In the genomic region with DNA sequence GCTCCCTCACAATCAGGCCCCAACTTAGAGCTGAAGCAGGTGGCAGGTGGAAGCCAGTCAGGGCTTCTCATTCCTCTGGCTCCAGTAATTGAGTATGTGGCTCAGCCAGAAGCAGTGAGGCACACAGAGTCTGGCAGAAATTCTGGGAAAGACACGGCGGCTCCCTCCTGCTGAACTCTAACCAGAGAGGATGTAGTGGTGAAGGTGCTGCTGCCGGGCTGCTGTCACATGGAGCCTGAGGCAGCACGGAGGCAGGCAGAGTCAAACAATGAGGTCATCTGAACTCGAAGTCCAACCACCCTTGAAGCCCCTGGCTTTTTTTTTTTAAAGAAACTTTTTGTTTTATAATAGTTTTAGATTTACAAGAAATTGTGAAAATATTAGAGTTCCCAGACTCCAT, we compare ENCODE assay signal across 1 cellular context.
TF ChIP-seq lines count a peak whose summit lies in the region.

No MANE protein-coding gene starts in this region.

TF ChIP-seq in HepG2, 621 proteins besides CTCF, POLR2A, EP300 and RAD21 (continued from another document and continues in another):
- TF ChIP-seq, protein P1, sequence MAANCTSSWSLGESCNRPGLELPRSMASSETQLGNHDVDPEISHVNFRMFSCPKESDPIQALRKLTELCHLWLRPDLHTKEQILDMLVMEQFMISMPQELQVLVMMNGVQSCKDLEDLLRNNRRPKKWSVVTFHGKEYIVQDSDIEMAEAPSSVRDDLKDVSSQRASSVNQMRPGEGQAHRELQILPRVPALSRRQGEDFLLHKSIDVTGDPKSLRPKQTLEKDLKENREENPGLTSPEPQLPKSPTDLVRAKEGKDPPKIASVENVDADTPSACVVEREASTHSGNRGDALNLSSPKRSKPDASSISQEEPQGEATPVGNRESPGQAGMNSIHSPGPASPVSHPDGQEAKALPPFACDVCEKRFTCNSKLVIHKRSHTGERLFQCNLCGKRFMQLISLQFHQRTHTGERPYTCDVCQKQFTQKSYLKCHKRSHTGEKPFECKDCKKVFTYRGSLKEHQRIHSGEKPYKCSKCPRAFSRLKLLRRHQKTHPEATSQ (CRISPR knock-in tag; IDR thresholded peaks at IDR 0.05; ENCODE audit: borderline replicate concordance) = no peak
- TF ChIP-seq YEATS2 (CRISPR knock-in tag; IDR thresholded peaks at IDR 0.05; ENCODE audit: borderline replicate concordance) (no peak), HNF4A (CRISPR knock-in tag; IDR thresholded peaks at IDR 0.05) (peak; percentile 70), ZNF850 (CRISPR knock-in tag; conservative IDR thresholded peaks at IDR 0.05) (no peak), XBP1 (CRISPR knock-in tag; IDR thresholded peaks at IDR 0.05) (no peak), MXD4 (CRISPR knock-in tag; IDR thresholded peaks at IDR 0.05) (peak; percentile 54; the same call in 1 of the 2 replicates), ZNF260 (CRISPR knock-in tag; IDR thresholded peaks at IDR 0.05; ENCODE audit: borderline replicate concordance, low read depth) (no peak), ZNF557 (CRISPR knock-in tag; IDR thresholded peaks at IDR 0.05) (no peak), ZNF598 (CRISPR knock-in tag; IDR thresholded peaks at IDR 0.05; ENCODE audit: borderline replicate concordance) (no peak), ZNF720 (CRISPR knock-in tag; IDR thresholded peaks at IDR 0.05) (no peak), NFYB (CRISPR knock-in tag; IDR thresholded peaks at IDR 0.05) (no peak), ZFP41 (CRISPR knock-in tag; IDR thresholded peaks at IDR 0.05; ENCODE audit: borderline replicate concordance) (0 out of 2 replicates have a peak, but pooled peaks have one; percentile 33), KAT8 (CRISPR knock-in tag; IDR thresholded peaks at IDR 0.05) (0 out of 2 replicates have a peak, but pooled peaks have one; percentile 55), GATAD2A (CRISPR knock-in tag; IDR thresholded peaks at IDR 0.05) (peak; percentile 41; the same call in 1 of the 2 replicates), ZBTB20 (CRISPR knock-in tag; IDR thresholded peaks at IDR 0.05; ENCODE audit: borderline replicate concordance, low read depth) (0 out of 2 replicates have a peak, but pooled peaks have one; percentile 49), NFATC3 (CRISPR knock-in tag; IDR thresholded peaks at IDR 0.05) (no peak), BRCA1 (CRISPR knock-in tag; IDR thresholded peaks at IDR 0.05) (0 out of 2 replicates have a peak, but pooled peaks have one; percentile 38), ZFP90 (CRISPR knock-in tag; IDR thresholded peaks at IDR 0.05; ENCODE audit: borderline replicate concordance) (no peak), MEF2D (CRISPR knock-in tag; IDR thresholded peaks at IDR 0.05) (no peak), ZNF326 (CRISPR knock-in tag; IDR thresholded peaks at IDR 0.05; ENCODE audit: borderline replicate concordance) (no peak), ZEB1 (IDR thresholded peaks at IDR 0.05; ENCODE audit: insufficient replicate concordance, low read depth) (no peak), SRSF4 (IDR thresholded peaks at IDR 0.05; ENCODE audit: low read depth, low read length, poor library complexity, severe bottlenecking) (no peak), SAP130 (CRISPR knock-in tag; IDR thresholded peaks at IDR 0.05; ENCODE audit: low read depth) (peak; percentile 81), SNAPC2 (CRISPR knock-in tag; IDR thresholded peaks at IDR 0.05) (no peak), ZFP37 (CRISPR knock-in tag; IDR thresholded peaks at IDR 0.05; ENCODE audit: borderline replicate concordance) (peak; percentile 77; the same call in 1 of the 2 replicates), SYNCRIP (IDR thresholded peaks at IDR 0.05; ENCODE audit: insufficient read depth, low read depth, low read length) (no peak), HOXA3 (CRISPR knock-in tag; IDR thresholded peaks at IDR 0.05) (peak; percentile 78), RBM39 (IDR thresholded peaks at IDR 0.05; ENCODE audit: low read depth, low read length, poor library complexity, severe bottlenecking) (no peak), ZNF83 (CRISPR knock-in tag; IDR thresholded peaks at IDR 0.05; ENCODE audit: borderline replicate concordance) (0 out of 2 replicates have a peak, but pooled peaks have one; percentile 50), HNRNPLL (IDR thresholded peaks at IDR 0.05; ENCODE audit: low read depth, low read length, poor library complexity, severe bottlenecking) (no peak), ZMYM3 (CRISPR knock-in tag; IDR thresholded peaks at IDR 0.05) (no peak; the same call in 1 of the 2 replicates), ZNF616 (CRISPR knock-in tag; IDR thresholded peaks at IDR 0.05; ENCODE audit: low read depth) (no peak), SP4 (CRISPR knock-in tag; IDR thresholded peaks at IDR 0.05) (no peak)
- TF ChIP-seq, protein P2, sequence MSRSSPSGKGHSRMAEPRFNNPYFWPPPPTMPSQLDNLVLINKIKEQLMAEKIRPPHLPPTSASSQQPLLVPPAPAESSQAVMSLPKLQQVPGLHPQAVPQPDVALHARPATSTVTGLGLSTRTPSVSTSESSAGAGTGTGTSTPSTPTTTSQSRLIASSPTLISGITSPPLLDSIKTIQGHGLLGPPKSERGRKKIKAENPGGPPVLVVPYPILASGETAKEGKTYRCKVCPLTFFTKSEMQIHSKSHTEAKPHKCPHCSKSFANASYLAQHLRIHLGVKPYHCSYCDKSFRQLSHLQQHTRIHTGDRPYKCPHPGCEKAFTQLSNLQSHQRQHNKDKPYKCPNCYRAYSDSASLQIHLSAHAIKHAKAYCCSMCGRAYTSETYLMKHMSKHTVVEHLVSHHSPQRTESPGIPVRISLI (CRISPR knock-in tag; IDR thresholded peaks at IDR 0.05; ENCODE audit: borderline replicate concordance) = peak; percentile 59; the same call in 1 of the 2 replicates
- TF ChIP-seq, protein P3, sequence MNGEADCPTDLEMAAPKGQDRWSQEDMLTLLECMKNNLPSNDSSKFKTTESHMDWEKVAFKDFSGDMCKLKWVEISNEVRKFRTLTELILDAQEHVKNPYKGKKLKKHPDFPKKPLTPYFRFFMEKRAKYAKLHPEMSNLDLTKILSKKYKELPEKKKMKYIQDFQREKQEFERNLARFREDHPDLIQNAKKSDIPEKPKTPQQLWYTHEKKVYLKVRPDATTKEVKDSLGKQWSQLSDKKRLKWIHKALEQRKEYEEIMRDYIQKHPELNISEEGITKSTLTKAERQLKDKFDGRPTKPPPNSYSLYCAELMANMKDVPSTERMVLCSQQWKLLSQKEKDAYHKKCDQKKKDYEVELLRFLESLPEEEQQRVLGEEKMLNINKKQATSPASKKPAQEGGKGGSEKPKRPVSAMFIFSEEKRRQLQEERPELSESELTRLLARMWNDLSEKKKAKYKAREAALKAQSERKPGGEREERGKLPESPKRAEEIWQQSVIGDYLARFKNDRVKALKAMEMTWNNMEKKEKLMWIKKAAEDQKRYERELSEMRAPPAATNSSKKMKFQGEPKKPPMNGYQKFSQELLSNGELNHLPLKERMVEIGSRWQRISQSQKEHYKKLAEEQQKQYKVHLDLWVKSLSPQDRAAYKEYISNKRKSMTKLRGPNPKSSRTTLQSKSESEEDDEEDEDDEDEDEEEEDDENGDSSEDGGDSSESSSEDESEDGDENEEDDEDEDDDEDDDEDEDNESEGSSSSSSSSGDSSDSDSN (CRISPR knock-in tag; IDR thresholded peaks at IDR 0.05) = no peak
- TF ChIP-seq, protein P4, sequence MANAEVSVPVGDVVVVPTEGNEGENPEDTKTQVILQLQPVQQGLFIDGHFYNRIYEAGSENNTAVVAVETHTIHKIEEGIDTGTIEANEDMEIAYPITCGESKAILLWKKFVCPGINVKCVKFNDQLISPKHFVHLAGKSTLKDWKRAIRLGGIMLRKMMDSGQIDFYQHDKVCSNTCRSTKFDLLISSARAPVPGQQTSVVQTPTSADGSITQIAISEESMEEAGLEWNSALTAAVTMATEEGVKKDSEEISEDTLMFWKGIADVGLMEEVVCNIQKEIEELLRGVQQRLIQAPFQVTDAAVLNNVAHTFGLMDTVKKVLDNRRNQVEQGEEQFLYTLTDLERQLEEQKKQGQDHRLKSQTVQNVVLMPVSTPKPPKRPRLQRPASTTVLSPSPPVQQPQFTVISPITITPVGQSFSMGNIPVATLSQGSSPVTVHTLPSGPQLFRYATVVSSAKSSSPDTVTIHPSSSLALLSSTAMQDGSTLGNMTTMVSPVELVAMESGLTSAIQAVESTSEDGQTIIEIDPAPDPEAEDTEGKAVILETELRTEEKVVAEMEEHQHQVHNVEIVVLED (CRISPR knock-in tag; IDR thresholded peaks at IDR 0.05; ENCODE audit: borderline replicate concordance) = no peak
- TF ChIP-seq, protein P5, sequence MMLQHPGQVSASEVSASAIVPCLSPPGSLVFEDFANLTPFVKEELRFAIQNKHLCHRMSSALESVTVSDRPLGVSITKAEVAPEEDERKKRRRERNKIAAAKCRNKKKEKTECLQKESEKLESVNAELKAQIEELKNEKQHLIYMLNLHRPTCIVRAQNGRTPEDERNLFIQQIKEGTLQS (CRISPR knock-in tag; IDR thresholded peaks at IDR 0.05) = peak; percentile 69; the same call in 1 of the 2 replicates
- TF ChIP-seq, protein P6, sequence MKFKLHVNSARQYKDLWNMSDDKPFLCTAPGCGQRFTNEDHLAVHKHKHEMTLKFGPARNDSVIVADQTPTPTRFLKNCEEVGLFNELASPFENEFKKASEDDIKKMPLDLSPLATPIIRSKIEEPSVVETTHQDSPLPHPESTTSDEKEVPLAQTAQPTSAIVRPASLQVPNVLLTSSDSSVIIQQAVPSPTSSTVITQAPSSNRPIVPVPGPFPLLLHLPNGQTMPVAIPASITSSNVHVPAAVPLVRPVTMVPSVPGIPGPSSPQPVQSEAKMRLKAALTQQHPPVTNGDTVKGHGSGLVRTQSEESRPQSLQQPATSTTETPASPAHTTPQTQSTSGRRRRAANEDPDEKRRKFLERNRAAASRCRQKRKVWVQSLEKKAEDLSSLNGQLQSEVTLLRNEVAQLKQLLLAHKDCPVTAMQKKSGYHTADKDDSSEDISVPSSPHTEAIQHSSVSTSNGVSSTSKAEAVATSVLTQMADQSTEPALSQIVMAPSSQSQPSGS (CRISPR knock-in tag; IDR thresholded peaks at IDR 0.05) = peak; percentile 98
- TF ChIP-seq, protein P7, sequence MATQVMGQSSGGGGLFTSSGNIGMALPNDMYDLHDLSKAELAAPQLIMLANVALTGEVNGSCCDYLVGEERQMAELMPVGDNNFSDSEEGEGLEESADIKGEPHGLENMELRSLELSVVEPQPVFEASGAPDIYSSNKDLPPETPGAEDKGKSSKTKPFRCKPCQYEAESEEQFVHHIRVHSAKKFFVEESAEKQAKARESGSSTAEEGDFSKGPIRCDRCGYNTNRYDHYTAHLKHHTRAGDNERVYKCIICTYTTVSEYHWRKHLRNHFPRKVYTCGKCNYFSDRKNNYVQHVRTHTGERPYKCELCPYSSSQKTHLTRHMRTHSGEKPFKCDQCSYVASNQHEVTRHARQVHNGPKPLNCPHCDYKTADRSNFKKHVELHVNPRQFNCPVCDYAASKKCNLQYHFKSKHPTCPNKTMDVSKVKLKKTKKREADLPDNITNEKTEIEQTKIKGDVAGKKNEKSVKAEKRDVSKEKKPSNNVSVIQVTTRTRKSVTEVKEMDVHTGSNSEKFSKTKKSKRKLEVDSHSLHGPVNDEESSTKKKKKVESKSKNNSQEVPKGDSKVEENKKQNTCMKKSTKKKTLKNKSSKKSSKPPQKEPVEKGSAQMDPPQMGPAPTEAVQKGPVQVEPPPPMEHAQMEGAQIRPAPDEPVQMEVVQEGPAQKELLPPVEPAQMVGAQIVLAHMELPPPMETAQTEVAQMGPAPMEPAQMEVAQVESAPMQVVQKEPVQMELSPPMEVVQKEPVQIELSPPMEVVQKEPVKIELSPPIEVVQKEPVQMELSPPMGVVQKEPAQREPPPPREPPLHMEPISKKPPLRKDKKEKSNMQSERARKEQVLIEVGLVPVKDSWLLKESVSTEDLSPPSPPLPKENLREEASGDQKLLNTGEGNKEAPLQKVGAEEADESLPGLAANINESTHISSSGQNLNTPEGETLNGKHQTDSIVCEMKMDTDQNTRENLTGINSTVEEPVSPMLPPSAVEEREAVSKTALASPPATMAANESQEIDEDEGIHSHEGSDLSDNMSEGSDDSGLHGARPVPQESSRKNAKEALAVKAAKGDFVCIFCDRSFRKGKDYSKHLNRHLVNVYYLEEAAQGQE (IDR thresholded peaks at IDR 0.05; ENCODE audit: borderline replicate concordance in 1 of 2, low read depth in 1 of 2, low read length in 2 of 2) = no peak
- TF ChIP-seq, protein P8, sequence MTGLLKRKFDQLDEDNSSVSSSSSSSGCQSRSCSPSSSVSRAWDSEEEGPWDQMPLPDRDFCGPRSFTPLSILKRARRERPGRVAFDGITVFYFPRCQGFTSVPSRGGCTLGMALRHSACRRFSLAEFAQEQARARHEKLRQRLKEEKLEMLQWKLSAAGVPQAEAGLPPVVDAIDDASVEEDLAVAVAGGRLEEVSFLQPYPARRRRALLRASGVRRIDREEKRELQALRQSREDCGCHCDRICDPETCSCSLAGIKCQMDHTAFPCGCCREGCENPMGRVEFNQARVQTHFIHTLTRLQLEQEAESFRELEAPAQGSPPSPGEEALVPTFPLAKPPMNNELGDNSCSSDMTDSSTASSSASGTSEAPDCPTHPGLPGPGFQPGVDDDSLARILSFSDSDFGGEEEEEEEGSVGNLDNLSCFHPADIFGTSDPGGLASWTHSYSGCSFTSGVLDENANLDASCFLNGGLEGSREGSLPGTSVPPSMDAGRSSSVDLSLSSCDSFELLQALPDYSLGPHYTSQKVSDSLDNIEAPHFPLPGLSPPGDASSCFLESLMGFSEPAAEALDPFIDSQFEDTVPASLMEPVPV (CRISPR knock-in tag; IDR thresholded peaks at IDR 0.05) = no peak
- TF ChIP-seq, protein P9, sequence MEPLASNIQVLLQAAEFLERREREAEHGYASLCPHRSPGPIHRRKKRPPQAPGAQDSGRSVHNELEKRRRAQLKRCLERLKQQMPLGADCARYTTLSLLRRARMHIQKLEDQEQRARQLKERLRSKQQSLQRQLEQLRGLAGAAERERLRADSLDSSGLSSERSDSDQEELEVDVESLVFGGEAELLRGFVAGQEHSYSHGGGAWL (CRISPR knock-in tag; IDR thresholded peaks at IDR 0.05) = 0 out of 2 replicates have a peak, but pooled peaks have one; percentile 48
